9 cellular contexts compared by ENCODE assay signal in genomic region chr19:7182489-7182888, GRCh38.
DNase-seq lines count a peak whose midpoint lies in the region; ATAC-seq, FAIRE-seq and TF ChIP-seq lines count a peak whose summit lies in the region.
"Had no signal": no experiment of that assay in that cellular context is flagged by ENCODE, and none has a peak within 500 bp of the region (broad histone marks: within the 10 kb centered on the region; RNA-seq: fewer than 3 reads in every experiment).

No MANE protein-coding gene starts in this region.

- ATAC-seq in HCT116 (no peak), GM12878 (no peak)

- H2AK5ac ChIP-seq in mesenchymal stem cell (ENCODE audit: low read length, severe bottlenecking): no peak overlapping the region

- BruUV-seq in HCT116 (replicated peaks; lab: Mats Ljungman, UMichigan) (TSS peak; percentile 56), GM12878 (replicated peaks; lab: Mats Ljungman, UMichigan) (TSS peak; percentile 63)

- H2BK120ac ChIP-seq in mesenchymal stem cell (ENCODE audit: low read depth, low read length): no peak overlapping the region

- no peaks in the 10 kb centered on the region for H3K9me2 ChIP-seq in HCT116 (ENCODE audit: insufficient read depth)

- no peaks in the 10 kb centered on the region for H3K79me1 ChIP-seq in mesenchymal stem cell (replicated peaks; ENCODE audit: low read length, poor library complexity, severe bottlenecking)

- H4K20me1 ChIP-seq in HCT116 (ENCODE audit: insufficient read depth) (no peaks in the 10 kb centered on the region), GM12878 (ENCODE audit: control insufficient read depth, insufficient read depth) (no peaks in the 10 kb centered on the region)

- TF ChIP-seq EP300 in GM12878 (IDR thresholded peaks at IDR 0.05; ENCODE audit: borderline replicate concordance in 1 of 2, control insufficient read depth in 1 of 2, low read depth in 2 of 2, low read length in 2 of 2): no peak

- no peak overlapping the region for H4K8ac ChIP-seq in mesenchymal stem cell (ENCODE audit: low read length)

- H3K4me2 ChIP-seq in HCT116 (ENCODE audit: low read length): no peak overlapping the region
- H3K4me2 ChIP-seq in GM12878 (ENCODE audit: control insufficient read depth, insufficient read depth): peak overlapping the region; percentile 60
- no peak overlapping the region for H3K4me2 ChIP-seq in mesenchymal stem cell (ENCODE audit: low read length, poor library complexity, severe bottlenecking)

- H3K4me1 ChIP-seq in HCT116 (ENCODE audit: control insufficient read depth in 1 of 2, insufficient read depth in 2 of 2, low read length in 2 of 2) (no peaks in the 10 kb centered on the region), GM12878 (ENCODE audit: control insufficient read depth, insufficient read depth, low read length) (peaks cover 77% of the 10 kb centered on the region), mesenchymal stem cell (ENCODE audit: control insufficient read depth, insufficient read depth, low read depth, low read length) (peaks cover 3% of the 10 kb centered on the region), subcutaneous abdominal adipose tissue (ENCODE audit: control insufficient read depth in 5 of 5, insufficient read depth in 5 of 5, low read length in 5 of 5) (peaks cover 7 to 32% (median 16%) of the 10 kb centered on the region in 5 donors)

- WGBS in GM12878 (ENCODE audit: insufficient coverage, insufficient replicate concordance, low lambda C conversion rate, missing lambda C conversion rate): 77% methylated on average over 5 of the region's 5 CpGs
- WGBS in mesenchymal stem cell: 93% methylated on average over 4 of the region's 5 CpGs

- TF ChIP-seq RAD21 in HCT116 (IDR thresholded peaks at IDR 0.05; ENCODE audit: low read depth) (no peak), GM12878 (IDR thresholded peaks at IDR 0.05; ENCODE audit: insufficient read depth, low read depth, low read length) (no peak)

- intact Hi-C loops in HCT116 (cut with micrococcal nuclease) (no loop called here), GM12878 (cut with micrococcal nuclease; ENCODE audit: unreplicated experiment) (loop anchor here (2.0 kb wide), 1 partner anchor 150 kb away; no protein-coding TSS in a partner anchor)

- no peak overlapping the region for H3K23ac ChIP-seq in mesenchymal stem cell (ENCODE audit: low read length in 2 of 2)

- H3K4ac ChIP-seq in mesenchymal stem cell (ENCODE audit: low read depth in 1 of 2, low read length in 2 of 2): no peak overlapping the region

- H2AFZ ChIP-seq in HCT116 (ENCODE audit: low read depth, low read length, poor library complexity, severe bottlenecking): no peak overlapping the region
- no peak overlapping the region for H2AFZ ChIP-seq in GM12878 (ENCODE audit: control insufficient read depth, low read depth, low read length)
- no peak overlapping the region for H2AFZ ChIP-seq in mesenchymal stem cell (ENCODE audit: low read depth, low read length)

- H3K27ac ChIP-seq in HCT116 (ENCODE audit: low read depth, low read length): no peak overlapping the region
- H3K27ac ChIP-seq in GM12878 (ENCODE audit: control insufficient read depth, insufficient read depth): peak overlapping the region; percentile 94
- H3K27ac ChIP-seq in mesenchymal stem cell (ENCODE audit: low read length, poor library complexity, severe bottlenecking): no peak overlapping the region
- H3K27ac ChIP-seq in subcutaneous abdominal adipose tissue (ENCODE audit: low read depth, low read length): peak overlapping the region; percentile 67
- H3K27ac ChIP-seq in WERI-Rb-1: no peak overlapping the region

- H3K4me3 ChIP-seq in HCT116 (replicated peaks in 1 of 2; ENCODE audit: low read depth in 1 of 2, low read length in 2 of 2) (no peak overlapping the region), GM12878 (peak overlapping the region; percentile 31; the same call in 1 of the 2 replicates), mesenchymal stem cell (ENCODE audit: insufficient read depth in 1 of 2, low read depth in 1 of 2, low read length in 2 of 2) (peak overlapping the region in 1 of 2 experiments; percentile 58), subcutaneous abdominal adipose tissue (ENCODE audit: low read depth in 1 of 5, low read length in 5 of 5) (peak overlapping the region in 2 of 5 donors; percentile 33 to 55), WERI-Rb-1 (ENCODE audit: low read depth, low read length) (no peak overlapping the region)

- no peak overlapping the region for H4K91ac ChIP-seq in mesenchymal stem cell (ENCODE audit: low read length)

- TF ChIP-seq POLR2A in HCT116 (IDR thresholded peaks at IDR 0.05; ENCODE audit: borderline replicate concordance, extremely low read depth, insufficient read depth, insufficient read length) (no peak), GM12878 (IDR thresholded peaks at IDR 0.05; ENCODE audit: low read depth, low read length) (no peak)

- TF ChIP-seq CTCF in HCT116 (IDR thresholded peaks at IDR 0.05 in 2 of 3, conservative IDR thresholded peaks at IDR 0.05 in 1 of 3; ENCODE audit: borderline replicate concordance in 1 of 3, insufficient read depth in 1 of 3, low read depth in 2 of 3, low read length in 2 of 3): no peak
- no peak for TF ChIP-seq CTCF in GM12878 (IDR thresholded peaks at IDR 0.05 in 2 of 3, conservative IDR thresholded peaks at IDR 0.05 in 1 of 3; ENCODE audit: control insufficient read depth in 2 of 3, extremely low read depth in 1 of 3, insufficient read depth in 1 of 3, low read depth in 3 of 3, low read length in 3 of 3)
- no peak for TF ChIP-seq CTCF in WERI-Rb-1 (IDR thresholded peaks at IDR 0.05; ENCODE audit: low read depth, low read length)

- H3K18ac ChIP-seq in mesenchymal stem cell (ENCODE audit: low read depth in 1 of 2, low read length in 2 of 2): no peak overlapping the region

- no peaks in the 10 kb centered on the region for H3K79me2 ChIP-seq in HCT116 (ENCODE audit: insufficient read depth, low read length)
- H3K79me2 ChIP-seq in GM12878 (ENCODE audit: control insufficient read depth, insufficient read depth, low read length): peaks cover 40% of the 10 kb centered on the region

- H2BK15ac ChIP-seq in mesenchymal stem cell (ENCODE audit: low read depth, poor library complexity, severe bottlenecking): no peak overlapping the region

- CTCF ChIA-PET in HCT116 (lab: Charles Lee): no interaction called here
- CTCF ChIA-PET in GM12878 (lab: Yijun Ruan, JAX): interaction anchor here (0.6 to 3.0 kb wide), 10 partner anchors 8 to 198 kb away, joined by 3 to 9 read pairs (median 3); no protein-coding TSS in a partner anchor

- no peak for DNase-seq in HCT116 (ENCODE audit: low read depth, low spot score)
- no peak for DNase-seq in GM12878 (ENCODE audit: low read depth, low spot score)
- DNase-seq in mesenchymal stem cell: no peak
- DNase-seq in AG08396 (ENCODE audit: low spot score): no peak
- DNase-seq in stimulated activated CD4-positive, alpha-beta T cell treated with anti-CD3 and anti-CD28 coated beads, Interleukin-2, amount 100 ng/mL, for 48 hours: no peak
- DNase-seq in WERI-Rb-1: no peak
- DNase-seq: activated CD4-positive, alpha-beta T cell treated with anti-CD3 and anti-CD28 coated beads, Interleukin-2, amount 10 ng/mL, durations not matched to agents 7 days and 5 days; activated effector memory CD4-positive, alpha-beta T cell treated with anti-CD3 and anti-CD28 coated beads, Interleukin-2, amount 50 U/mL, for 16 hours had no signal

- no peaks in the 10 kb centered on the region for H3K27me3 ChIP-seq in HCT116 (ENCODE audit: insufficient read depth, low read length)
- no peaks in the 10 kb centered on the region for H3K27me3 ChIP-seq in GM12878 (replicated peaks in 1 of 2; ENCODE audit: control insufficient read depth in 2 of 2, insufficient read depth in 2 of 2, low read length in 1 of 2)
- H3K27me3 ChIP-seq in mesenchymal stem cell (ENCODE audit: control insufficient read depth in 1 of 2, insufficient read depth in 1 of 2, low read length in 2 of 2): no peaks in the 10 kb centered on the region
- H3K27me3 ChIP-seq in subcutaneous abdominal adipose tissue (ENCODE audit: control insufficient read depth in 5 of 5, insufficient read depth in 4 of 5, low read length in 5 of 5): no peaks in the 10 kb centered on the region
- H3K27me3 ChIP-seq in WERI-Rb-1 (ENCODE audit: insufficient read depth, low read depth, severe bottlenecking): no peaks in the 10 kb centered on the region

- H3K14ac ChIP-seq in mesenchymal stem cell (ENCODE audit: low read length in 2 of 2): no peak overlapping the region

- RAD21 ChIA-PET in HCT116 (lab: Charles Lee; ENCODE audit: low non-redundant PET in 1 of 2, low total read pairs in 2 of 2, uncharacterized antibody in 2 of 2, unreplicated experiment in 2 of 2): no interaction called here
- RAD21 ChIA-PET in GM12878 (lab: Charles Lee; ENCODE audit: unreplicated experiment): interaction anchor here (0.7 to 2.6 kb wide), 19 partner anchors 10 to 515 kb away, joined by 3 to 20 read pairs (median 6); partner anchors contain the start of genes ARHGEF18 and INSR

- H3K36me3 ChIP-seq in HCT116 (ENCODE audit: control insufficient read depth in 1 of 2, insufficient read depth in 2 of 2, low read length in 2 of 2) (no peaks in the 10 kb centered on the region), GM12878 (ENCODE audit: control insufficient read depth in 2 of 2, insufficient read depth in 2 of 2, low read length in 1 of 2) (peaks cover 5 to 9% of the 10 kb centered on the region in 2 experiments; a peak in 3 of 4 replicates), mesenchymal stem cell (ENCODE audit: control insufficient read depth in 1 of 2, insufficient read depth in 2 of 2, low read depth in 1 of 2, low read length in 2 of 2) (peaks cover 2 to 3% of the 10 kb centered on the region in 2 experiments), subcutaneous abdominal adipose tissue (ENCODE audit: control insufficient read depth in 5 of 5, insufficient read depth in 5 of 5, low read length in 5 of 5) (peaks cover 0 to 8% (median 5%) of the 10 kb centered on the region in 5 donors), WERI-Rb-1 (peaks cover 11% of the 10 kb centered on the region; the same call in 1 of the 2 replicates)

- no peak overlapping the region for H2BK5ac ChIP-seq in mesenchymal stem cell (ENCODE audit: low read depth, low read length, poor library complexity, severe bottlenecking)

- H3K9ac ChIP-seq in HCT116 (ENCODE audit: low read length) (no peak overlapping the region), GM12878 (ENCODE audit: control insufficient read depth, insufficient read depth, low read length) (peak overlapping the region; percentile 71), mesenchymal stem cell (ENCODE audit: low read length) (peak overlapping the region; percentile 80), subcutaneous abdominal adipose tissue (ENCODE audit: low read length in 5 of 5) (peak overlapping the region in 1 of 5 donors; percentile 45)

- FAIRE-seq in GM12878 (lab: Jason Lieb, UNC): no peak

- POLR2A ChIA-PET in HCT116 (lab: Charles Lee) (no interaction called here), GM12878 (lab: Charles Lee) (interaction anchor here (0.6 to 2.3 kb wide), 20 partner anchors 9 to 521 kb away, joined by 3 to 21 read pairs (median 4); partner anchors contain the start of gene ARHGEF18)

- SMC1A ChIA-PET in GM12878 (lab: Charles Lee; ENCODE audit: uncharacterized antibody, unreplicated experiment): interaction anchor here (0.6 to 4.7 kb wide), 21 partner anchors 10 to 163 kb away, joined by 3 to 52 read pairs (median 5); no protein-coding TSS in a partner anchor

- H2BK12ac ChIP-seq in mesenchymal stem cell (ENCODE audit: low read length in 2 of 2): no peak overlapping the region

- no peaks in the 10 kb centered on the region for H3K9me3 ChIP-seq in HCT116 (ENCODE audit: control insufficient read depth in 1 of 2, insufficient read depth in 1 of 2, low read depth in 1 of 2, low read length in 2 of 2)
- 0 out of 3 replicates have a peak, but pooled peaks cover 1% of the 10 kb centered on the region for H3K9me3 ChIP-seq in GM12878 (replicated peaks; ENCODE audit: control insufficient read depth, insufficient read depth, low read length)
- H3K9me3 ChIP-seq in mesenchymal stem cell (ENCODE audit: control insufficient read depth, low read length): no peaks in the 10 kb centered on the region
- H3K9me3 ChIP-seq in subcutaneous abdominal adipose tissue (ENCODE audit: control insufficient read depth in 5 of 5, low read length in 5 of 5): no peaks in the 10 kb centered on the region
- H3K9me3 ChIP-seq in WERI-Rb-1 (ENCODE audit: severe bottlenecking): no peaks in the 10 kb centered on the region

- in situ Hi-C loops in GM12878 (cut with MboI): loop anchor here (10.0 kb wide), 1 partner anchor 522 kb away; the partner anchor contains the start of gene FCER2

Comparison
In these comparisons a context has a peak if more than half of its experiments do, and no peak if none do; other contexts are left out.
1. H3K27ac ChIP-seq: peak in GM12878 (single experiment) and subcutaneous abdominal adipose tissue (single experiment); none in HCT116 (single experiment), mesenchymal stem cell (single experiment) and WERI-Rb-1 (single experiment).